9 cellular contexts compared by ENCODE assay signal in the genomic region with DNA sequence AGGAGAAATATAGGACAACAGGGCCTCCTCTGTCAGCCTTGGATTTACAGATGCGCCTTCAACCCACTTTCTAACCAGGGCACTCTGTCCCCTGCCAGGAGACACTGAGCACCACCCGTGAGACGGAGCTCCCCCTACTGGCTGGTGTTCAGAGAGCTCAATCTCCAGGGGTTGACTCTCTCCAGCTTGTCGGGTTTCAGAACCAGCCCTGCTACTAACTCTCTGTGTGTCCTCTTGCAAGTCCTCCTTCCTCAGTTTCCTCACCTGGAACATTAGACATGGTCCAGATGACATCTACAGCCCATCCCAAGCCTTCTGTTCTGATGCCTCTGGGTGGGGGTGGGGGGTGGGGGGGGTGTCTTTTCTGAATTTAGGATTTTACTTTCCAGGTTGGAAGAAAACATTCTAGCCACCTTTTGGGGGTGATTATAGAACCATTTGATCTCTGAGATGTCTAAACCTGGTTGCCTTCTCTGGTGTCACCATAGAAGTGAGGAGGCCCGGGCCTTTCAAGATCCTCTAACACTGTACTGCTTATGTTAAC.
A peak's percentile ranks its signal among the peaks of the same experiment; 100 is the strongest.
DNase-seq lines count a peak whose midpoint lies in the region; ATAC-seq and TF ChIP-seq lines count a peak whose summit lies in the region.
"Had no signal": no experiment of that assay in that cellular context is flagged by ENCODE, and none has a peak within 500 bp of the region (broad histone marks: within the 10 kb centered on the region; RNA-seq: fewer than 3 reads in every experiment).

No MANE protein-coding gene starts in this region.

- H3K9me3 ChIP-seq in psoas muscle (no peaks in the 10 kb centered on the region), aorta (ENCODE audit: control insufficient read depth, low read length) (no peaks in the 10 kb centered on the region)
- H3K9me3 ChIP-seq: BLaER1 treated with 17β-estradiol and CSF1 and Interleukin-3, amounts not matched to agents 10 nM and 100 nM had no signal

- DNase-seq in NCI-H2081 (lab: John Stamatoyannopoulos, UW) (peak; percentile 28 to 54), NCI-H2081 treated with DMSO at 0.1 percent for 48 hours (lab: John Stamatoyannopoulos, UW) (no peak), SKM-1 treated with dmso at 0.1 percent for 144 hours (lab: John Stamatoyannopoulos, UW; ENCODE audit: unreplicated experiment) (peak; percentile 71), cardiac septum (ENCODE audit: low spot score) (peak; percentile 81), psoas muscle (peak; percentile 76 to 87), aorta (peak; percentile 86 to 90)
- DNase-seq in activated naive CD8-positive, alpha-beta T cell treated with anti-CD3 and anti-CD28 coated beads, Interleukin-2, amount 10 ng/mL, durations not matched to agents 7 days and 5 days = peak; percentile 73

- H3K27me3 ChIP-seq in psoas muscle (ENCODE audit: insufficient read depth in 3 of 3, low read length in 2 of 3) = peaks cover 0 to 11% (median 0%) of the 10 kb centered on the region in 3 donors
- H3K27me3 ChIP-seq in aorta (ENCODE audit: control insufficient read depth in 1 of 2, insufficient read depth in 2 of 2, low read length in 1 of 2) = no peaks in the 10 kb centered on the region
- H3K27me3 ChIP-seq: BLaER1 treated with 17β-estradiol and CSF1 and Interleukin-3, amounts not matched to agents 10 nM and 100 nM had no signal

- H3K4me3 Mint-ChIP-seq in activated naive CD8-positive, alpha-beta T cell treated with anti-CD3 and anti-CD28 coated beads, Interleukin-2, amount 10 ng/mL, durations not matched to agents 7 days and 5 days = no peak overlapping the region

- peaks cover 22% of the 10 kb centered on the region for H3K27me3 Mint-ChIP-seq in activated naive CD8-positive, alpha-beta T cell treated with anti-CD3 and anti-CD28 coated beads, Interleukin-2, amount 10 ng/mL, durations not matched to agents 7 days and 5 days

- no peaks in the 10 kb centered on the region for H3K4me1 Mint-ChIP-seq in activated naive CD8-positive, alpha-beta T cell treated with anti-CD3 and anti-CD28 coated beads, Interleukin-2, amount 10 ng/mL, durations not matched to agents 7 days and 5 days

- H3K4me1 ChIP-seq in psoas muscle (no peaks in the 10 kb centered on the region), aorta (ENCODE audit: control insufficient read depth in 1 of 2, insufficient read depth in 2 of 2, low read length in 2 of 2) (no peaks in the 10 kb centered on the region)

- POLR2A ChIA-PET in activated naive CD8-positive, alpha-beta T cell treated with anti-CD3 and anti-CD28 coated beads, Interleukin-2, amount 10 ng/mL, durations not matched to agents 7 days and 5 days (lab: Charles Lee) = no interaction called here

- intact Hi-C loops in cardiac septum (cut with DNase I) = loop anchor here (5.0 kb wide), 4 partner anchors 355 to 610 kb away; no protein-coding TSS in a partner anchor
- intact Hi-C loops in psoas muscle (cut with DNase I) = loop anchor here (2.0 to 10.0 kb wide), 5 partner anchors 355 to 611 kb away; no protein-coding TSS in a partner anchor
- intact Hi-C loops in aorta (cut with DNase I) = loop anchor here (2.0 to 10.0 kb wide), 4 partner anchors 445 to 613 kb away; no protein-coding TSS in a partner anchor

- H3K36me3 ChIP-seq in psoas muscle (ENCODE audit: insufficient read depth in 1 of 2, low read depth in 1 of 2) = no peaks in the 10 kb centered on the region
- no peaks in the 10 kb centered on the region for H3K36me3 ChIP-seq in aorta (ENCODE audit: control insufficient read depth in 1 of 2, insufficient read depth in 2 of 2, low read length in 1 of 2)
- H3K36me3 ChIP-seq: BLaER1 treated with 17β-estradiol and CSF1 and Interleukin-3, amounts not matched to agents 10 nM and 100 nM had no signal

- H3K27ac ChIP-seq in psoas muscle (no peak overlapping the region), aorta (ENCODE audit: low read depth in 1 of 2, low read length in 2 of 2) (no peak overlapping the region)
- H3K27ac ChIP-seq: BLaER1 treated with 17β-estradiol and CSF1 and Interleukin-3, amounts not matched to agents 10 nM and 100 nM had no signal

- 35 to 53% (median 37%) methylated on average over 5 of the region's 5 CpGs for WGBS in psoas muscle, 3 donors
- WGBS in aorta, 2 donors = 65 to 66% methylated on average over 5 of the region's 5 CpGs

- TF ChIP-seq CTCF in LNCAP (IDR thresholded peaks at IDR 0.05) = peak; percentile 73; the same call in 1 of the 2 replicates
- TF ChIP-seq CTCF in psoas muscle (IDR thresholded peaks at IDR 0.05) = peak; percentile 73

- H3K4me3 ChIP-seq in psoas muscle (no peak overlapping the region), aorta (ENCODE audit: low read length in 2 of 2) (no peak overlapping the region)
- H3K4me3 ChIP-seq: BLaER1 treated with 17β-estradiol and CSF1 and Interleukin-3, amounts not matched to agents 10 nM and 100 nM had no signal

- H3K36me3 Mint-ChIP-seq in activated naive CD8-positive, alpha-beta T cell treated with anti-CD3 and anti-CD28 coated beads, Interleukin-2, amount 10 ng/mL, durations not matched to agents 7 days and 5 days = no peaks in the 10 kb centered on the region

- H3K9me3 Mint-ChIP-seq in activated naive CD8-positive, alpha-beta T cell treated with anti-CD3 and anti-CD28 coated beads, Interleukin-2, amount 10 ng/mL, durations not matched to agents 7 days and 5 days = no peaks in the 10 kb centered on the region

- no peak overlapping the region for H3K27ac Mint-ChIP-seq in activated naive CD8-positive, alpha-beta T cell treated with anti-CD3 and anti-CD28 coated beads, Interleukin-2, amount 10 ng/mL, durations not matched to agents 7 days and 5 days

- ATAC-seq in activated naive CD8-positive, alpha-beta T cell treated with anti-CD3 and anti-CD28 coated beads, Interleukin-2, amount 10 ng/mL, durations not matched to agents 7 days and 5 days (ENCODE audit: low read depth) = peak; percentile 87
- peak; percentile 89 to 97 (median 96) for ATAC-seq in psoas muscle
- ATAC-seq in aorta (ENCODE audit: low FRiP score) = peak; percentile 83
